In the genomic region with DNA sequence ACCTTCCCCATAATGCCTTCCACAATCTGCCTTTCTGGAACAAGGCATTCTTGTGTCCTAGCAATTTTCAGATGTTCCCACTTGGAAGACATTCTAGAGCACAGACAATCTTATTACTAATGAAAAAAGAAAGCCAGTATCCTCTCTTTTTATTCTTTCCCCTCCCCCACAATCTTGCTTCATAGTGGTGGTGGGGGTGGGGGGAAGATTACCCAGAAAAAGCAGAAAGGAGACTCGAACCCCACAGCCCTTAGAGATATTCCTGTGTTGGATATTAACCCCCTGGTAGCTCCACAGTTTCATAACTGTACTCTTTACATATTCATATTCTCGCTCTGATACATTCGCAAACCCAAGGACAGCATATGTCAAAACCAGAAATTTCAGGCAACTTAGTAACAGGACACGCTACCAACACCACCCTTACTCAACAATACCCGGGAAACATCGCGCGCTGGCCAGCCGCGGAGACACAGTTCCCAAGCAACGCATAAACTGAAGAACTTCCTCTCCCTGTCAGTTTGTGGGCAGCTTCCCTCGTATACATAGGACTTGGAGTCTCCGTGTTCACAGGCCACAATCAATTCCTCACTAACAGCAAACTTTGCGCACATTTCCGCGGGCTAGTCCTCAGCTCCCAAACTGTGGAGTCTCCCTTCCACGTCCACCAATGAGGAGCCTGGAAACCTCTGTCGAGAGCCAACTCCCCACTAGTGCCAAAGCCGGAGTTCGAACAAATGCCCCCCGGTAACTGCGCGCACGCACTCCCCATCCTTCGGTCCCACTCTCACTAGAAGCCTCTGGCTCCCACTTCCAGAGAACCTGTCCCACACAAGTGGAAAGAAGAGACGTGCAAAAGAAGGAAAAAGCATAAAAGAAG, we compare ENCODE assay signal across 8 cellular contexts. TPM values are rescaled to one million over a fixed set of nuclear protein-coding genes. Genes with fewer than 3 reads are reported as not detected.
DNase-seq lines count a peak whose midpoint lies in the region; ATAC-seq, FAIRE-seq and TF ChIP-seq lines count a peak whose summit lies in the region.

No MANE protein-coding gene starts in this region.

- no peaks in the 10 kb centered on the region for H3K9me3 ChIP-seq in HepG2 (ENCODE audit: low read length)
- H3K9me3 ChIP-seq in stomach, result no peaks in the 10 kb centered on the region

- in situ Hi-C loops in HepG2 (cut with HindIII; ENCODE audit: extremely low pct_ligation_motif_present, low pct_unique_long_range_greater_than_20kb), result loop anchor here (25.0 kb wide), 1 partner anchor 855 kb away; no protein-coding TSS in a partner anchor

- TF ChIP-seq RAD21 in HepG2 (CRISPR knock-in tag; IDR thresholded peaks at IDR 0.05), result no peak

- peaks cover 10% of the 10 kb centered on the region; the same call in 1 of the 2 replicates for H3K27me3 ChIP-seq in KMS-11 (ENCODE audit: insufficient read depth, low read depth)
- H3K27me3 ChIP-seq in HepG2 (ENCODE audit: control insufficient read depth in 1 of 2, insufficient read depth in 2 of 2, low read length in 2 of 2), result peaks cover 23 to 84% of the 10 kb centered on the region in 2 experiments
- H3K27me3 ChIP-seq in stomach, result peaks cover 0 to 32% (median 0%) of the 10 kb centered on the region in 3 donors

- peaks cover 32% of the 10 kb centered on the region for H3K4me1 Mint-ChIP-seq in T-helper 2 cell treated with Interferon-gamma antibody and Interleukin-4, amounts not matched to agents 5 μg/mL and 100 μg/mL, for 36 hours (ENCODE audit: low read depth)

- peak overlapping the region; percentile 97 for H3K27ac Mint-ChIP-seq in T-helper 2 cell treated with Interferon-gamma antibody and Interleukin-4, amounts not matched to agents 5 μg/mL and 100 μg/mL, for 36 hours

- peak overlapping the region; percentile 88 for H3K4me3 Mint-ChIP-seq in T-helper 2 cell treated with Interferon-gamma antibody and Interleukin-4, amounts not matched to agents 5 μg/mL and 100 μg/mL, for 36 hours

- TF ChIP-seq CTCF in KMS-11 (conservative IDR thresholded peaks at IDR 0.05; ENCODE audit: low read depth, low read length) (no peak), HepG2 (CRISPR knock-in tag; IDR thresholded peaks at IDR 0.05) (no peak), stomach (IDR thresholded peaks at IDR 0.05) (no peak)

- peak; percentile 58 for DNase-seq in activated T-cell treated with anti-CD3 and anti-CD28 coated beads, Interleukin-2, amount 50 U/mL, for 1 hour
- DNase-seq in activated T-cell treated with anti-CD3 and anti-CD28 coated beads for 4 hours (no peak), dermis microvascular lymphatic vessel endothelial cell (ENCODE audit: low read depth in 2 of 2) (peak; percentile 65 to 83), HepG2 (ENCODE audit: low spot score) (no peak), stomach (peak; percentile 68)
- peak; percentile 53 for DNase-seq in T-helper 2 cell treated with Interferon-gamma antibody and Interleukin-4, amounts not matched to agents 5 μg/mL and 100 μg/mL, for 36 hours (ENCODE audit: low spot score)

- WGBS in HepG2 (ENCODE audit: low lambda C conversion rate), result 13% methylated on average over 26 of the region's 26 CpGs
- 1 to 3% (median 2%) methylated on average over 26 of the region's 26 CpGs for WGBS in stomach, 5 donors

- no peak overlapping the region for H3K27ac ChIP-seq in KMS-11
- H3K27ac ChIP-seq in HepG2 (ENCODE audit: extremely low read length, insufficient read depth, low read length), result no peak overlapping the region
- peak overlapping the region; percentile 95 to 100 (median 99) for H3K27ac ChIP-seq in stomach

- H3K4me1 ChIP-seq in KMS-11 (ENCODE audit: low read depth, poor library complexity, severe bottlenecking), result peaks cover 13% of the 10 kb centered on the region
- H3K4me1 ChIP-seq in HepG2 (ENCODE audit: insufficient read depth, low read length), result peaks cover 30% of the 10 kb centered on the region
- peaks cover 0 to 46% (median 24%) of the 10 kb centered on the region in 4 donors for H3K4me1 ChIP-seq in stomach

- peaks cover 31% of the 10 kb centered on the region for H3K27me3 Mint-ChIP-seq in T-helper 2 cell treated with Interferon-gamma antibody and Interleukin-4, amounts not matched to agents 5 μg/mL and 100 μg/mL, for 36 hours (ENCODE audit: low read depth)

- H2AFZ ChIP-seq in KMS-11 (ENCODE audit: low read depth), result peak overlapping the region; percentile 97
- H2AFZ ChIP-seq in HepG2 (ENCODE audit: low read length), result no peak overlapping the region

- no peak for FAIRE-seq in HepG2 (lab: Jason Lieb, UNC)

- POLR2A ChIA-PET in HepG2 (lab: Yijun Ruan, JAX), result no interaction called here

- peaks cover 4% of the 10 kb centered on the region for H3K36me3 Mint-ChIP-seq in T-helper 2 cell treated with Interferon-gamma antibody and Interleukin-4, amounts not matched to agents 5 μg/mL and 100 μg/mL, for 36 hours (ENCODE audit: low read depth)

- CTCF ChIA-PET in HepG2 (lab: Yijun Ruan, JAX; ENCODE audit: low intra/inter-chr PET ratio, low total read pairs), result no interaction called here

- BruUV-seq in HepG2 (replicated peaks; lab: Mats Ljungman, UMichigan), result no TSS peak

- no peaks in the 10 kb centered on the region for H3K9me3 Mint-ChIP-seq in T-helper 2 cell treated with Interferon-gamma antibody and Interleukin-4, amounts not matched to agents 5 μg/mL and 100 μg/mL, for 36 hours

- TF ChIP-seq POLR2A in HepG2 (IDR thresholded peaks at IDR 0.05; ENCODE audit: insufficient read depth in 1 of 2, low read depth in 2 of 2, low read length in 2 of 2) (no peak), stomach (IDR thresholded peaks at IDR 0.05) (no peak)

- H3K4me2 ChIP-seq in KMS-11 (peak overlapping the region; percentile 99), HepG2 (ENCODE audit: low read depth, low read length) (peak overlapping the region; percentile 92)

- H3K36me3 ChIP-seq in KMS-11 (ENCODE audit: insufficient read depth), result no peaks in the 10 kb centered on the region
- no peaks in the 10 kb centered on the region for H3K36me3 ChIP-seq in HepG2 (replicated peaks in 1 of 2; ENCODE audit: control insufficient read depth in 1 of 2, insufficient read depth in 2 of 2, low read length in 2 of 2)
- H3K36me3 ChIP-seq in stomach, result peaks cover 13 to 32% (median 27%) of the 10 kb centered on the region in 4 donors

- intact Hi-C loops in HepG2 (cut with micrococcal nuclease; ENCODE audit: unreplicated experiment) (loop anchor here (10.0 kb wide), 3 partner anchors 357 to 723 kb away; no protein-coding TSS in a partner anchor), stomach (cut with DNase I; ENCODE audit: low total_unique reads) (no loop called here)

- H3K9ac ChIP-seq in KMS-11, result peak overlapping the region; percentile 54
- no peak overlapping the region for H3K9ac ChIP-seq in HepG2 (ENCODE audit: insufficient read depth, low read depth, low read length)

- no peaks in the 10 kb centered on the region for H3K79me2 ChIP-seq in KMS-11 (ENCODE audit: insufficient read depth, low read depth)
- H3K79me2 ChIP-seq in HepG2 (ENCODE audit: insufficient read depth, low read length), result no peaks in the 10 kb centered on the region

- H4K20me1 ChIP-seq in KMS-11 (ENCODE audit: insufficient read depth), result no peaks in the 10 kb centered on the region
- no peaks in the 10 kb centered on the region for H4K20me1 ChIP-seq in HepG2 (ENCODE audit: insufficient read depth, low read length)

- TF ChIP-seq EP300 in HepG2 (IDR thresholded peaks at IDR 0.05; ENCODE audit: low read depth in 2 of 2, low read length in 2 of 2) (no peak), HepG2 (CRISPR knock-in tag; IDR thresholded peaks at IDR 0.05; ENCODE audit: borderline replicate concordance) (no peak), stomach (IDR thresholded peaks at IDR 0.05) (no peak)

- H3K4me3 ChIP-seq in KMS-11 (IDR thresholded peaks at IDR 0.05; ENCODE audit: insufficient read depth, low read depth, low read length) (no peak overlapping the region), HepG2 (replicated peaks in 1 of 3; ENCODE audit: insufficient read depth in 1 of 3, low read depth in 2 of 3, low read length in 3 of 3) (peak overlapping the region; percentile 51 to 77 (median 63)), stomach (peak overlapping the region; percentile 73 to 85 (median 78))

- ATAC-seq in HepG2 (peak; percentile 12), HG02840 (IDR thresholded peaks at IDR 0.05; ENCODE audit: low FRiP score, unreplicated experiment) (no peak)

TF ChIP-seq in HepG2, 621 proteins besides CTCF, POLR2A, EP300 and RAD21 (continues in another document):
- TF ChIP-seq RFXAP (CRISPR knock-in tag; IDR thresholded peaks at IDR 0.05; ENCODE audit: borderline replicate concordance), result 0 out of 2 replicates have a peak, but pooled peaks have one; percentile 10
- TF ChIP-seq, protein P1, sequence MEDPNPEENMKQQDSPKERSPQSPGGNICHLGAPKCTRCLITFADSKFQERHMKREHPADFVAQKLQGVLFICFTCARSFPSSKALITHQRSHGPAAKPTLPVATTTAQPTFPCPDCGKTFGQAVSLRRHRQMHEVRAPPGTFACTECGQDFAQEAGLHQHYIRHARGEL (CRISPR knock-in tag; IDR thresholded peaks at IDR 0.05), result no peak

RNA-seq across cellular contexts. Expression of a gene that starts 0.7 kb away (rescaled TPM):
- total RNA-seq in dermis microvascular lymphatic vessel endothelial cell, result 0.13 and 0.25 TPM in 2 replicates
- not detected in 2 replicates for total RNA-seq in HepG2 (2016; rRNA removed; fragmentation: Illumina TruSeq; extraction: Trizol)
- not detected in 2 replicates for total RNA-seq in HepG2 (2016; cell fraction: cytosol; rRNA removed; fragmentation: Illumina TruSeq; extraction: Trizol; ENCODE audit: low read depth)
- total RNA-seq in HepG2 (2016; cell fraction: insoluble cytoplasmic fraction; rRNA removed; fragmentation: Illumina TruSeq; extraction: Trizol), result not detected in 2 replicates
- 0.03 TPM in 1 of 2 replicates, not detected in the other for total RNA-seq in HepG2 (2016; cell fraction: membrane; rRNA removed; fragmentation: Illumina TruSeq; extraction: Trizol)
- total RNA-seq in HepG2 (2016; cell fraction: nucleus; rRNA removed; fragmentation: Illumina TruSeq; extraction: Trizol), result not detected in 2 replicates
- 0.13 TPM in 1 of 2 replicates, not detected in the other for polyA plus RNA-seq in HepG2 (2011; rRNA removed)
- not detected in 2 replicates for polyA plus RNA-seq in HepG2 (2011; cell fraction: cytosol; rRNA removed)
- 0.14 and 0.27 TPM in 2 replicates for polyA plus RNA-seq in HepG2 (2011; cell fraction: nucleus; rRNA removed)
- 0.07 TPM in 1 of 2 replicates, not detected in the other for polyA plus RNA-seq in HepG2 (2012)
- polyA plus RNA-seq in HepG2 (2016; cell fraction: cytosol; fragmentation: Illumina TruSeq; extraction: Trizol; ENCODE audit: low read depth), result not detected in 2 replicates
- polyA plus RNA-seq in HepG2 (2016; cell fraction: insoluble cytoplasmic fraction; fragmentation: Illumina TruSeq; extraction: Trizol; ENCODE audit: low read depth), result not detected in 2 replicates
- not detected in 2 replicates for polyA plus RNA-seq in HepG2 (2016; cell fraction: membrane; fragmentation: Illumina TruSeq; extraction: Trizol; ENCODE audit: low read depth)
- polyA plus RNA-seq in HepG2 (2016; cell fraction: nucleus; fragmentation: Illumina TruSeq; extraction: Trizol; ENCODE audit: insufficient read depth, low read depth), result 0.13 and 0.21 TPM in 2 replicates
- 9.7 TPM in 1 of 2 replicates, not detected in the other for polyA minus RNA-seq in HepG2 (2011; rRNA and poly(A)+ RNA removed; ENCODE audit: low replicate concordance)
- polyA minus RNA-seq in HepG2 (2011; cell fraction: cytosol; rRNA and poly(A)+ RNA removed), result 0.20 TPM in 1 of 2 replicates, not detected in the other
- 0.99 TPM in 1 of 2 replicates, not detected in the other for polyA minus RNA-seq in HepG2 (2011; cell fraction: nucleus; rRNA and poly(A)+ RNA removed)
- 10 to 100 TPM in 2 of 5 donors, 1 to 10 TPM in 1, not detected in 2; 7.7 to 17.4 (median 13.8) TPM for total RNA-seq in stomach
- polyA plus RNA-seq in stomach, result 10 to 100 TPM in 1 of 3 donors, 1 to 10 TPM in 2; 4.7 to 20.7 (median 4.7) TPM

Comparison
In these comparisons a context has a peak if more than half of its experiments do, and no peak if none do; other contexts are left out.
1. DNase-seq: peak in activated T-cell treated with anti-CD3 and anti-CD28 coated beads, Interleukin-2, amount 50 U/mL, for 1 hour (single experiment), T-helper 2 cell treated with Interferon-gamma antibody and Interleukin-4, amounts not matched to agents 5 μg/mL and 100 μg/mL, for 36 hours (single experiment), dermis microvascular lymphatic vessel endothelial cell (2 of 2) and stomach (single experiment); none in activated T-cell treated with anti-CD3 and anti-CD28 coated beads for 4 hours (single experiment) and HepG2 (single experiment).
2. H3K27ac ChIP-seq: peak in stomach (5 of 5); none in KMS-11 (single experiment) and HepG2 (single experiment).